Comparison of ENCODE assay signal across 13 cellular contexts in genomic region chr12:93812616-93813015, GRCh38.
DNase-seq lines count a peak whose midpoint lies in the region; ATAC-seq and TF ChIP-seq lines count a peak whose summit lies in the region.
"Had no signal": no experiment of that assay in that cellular context is flagged by ENCODE, and none has a peak within 500 bp of the region (broad histone marks: within the 10 kb centered on the region; RNA-seq: fewer than 3 reads in every experiment).

No MANE protein-coding gene starts in this region.

- H3K4me3 ChIP-seq in heart left ventricle, result no peak overlapping the region
- no peak overlapping the region for H3K4me3 ChIP-seq in osteoblast (ENCODE audit: insufficient read depth, low read length)
- H3K4me3 ChIP-seq in upper lobe of left lung, result no peak overlapping the region
- H3K4me3 ChIP-seq in WERI-Rb-1 (ENCODE audit: low read depth, low read length), result no peak overlapping the region

- H3K36me3 ChIP-seq in heart left ventricle (no peaks in the 10 kb centered on the region), osteoblast (ENCODE audit: insufficient read depth, low read length) (no peaks in the 10 kb centered on the region), upper lobe of left lung (no peaks in the 10 kb centered on the region), WERI-Rb-1 (no peaks in the 10 kb centered on the region)

- peaks cover 7 to 61% (median 38%) of the 10 kb centered on the region in 12 donors for H3K4me1 ChIP-seq in heart left ventricle
- peaks cover 51% of the 10 kb centered on the region for H3K4me1 ChIP-seq in osteoblast (ENCODE audit: insufficient read depth, low read length)
- H3K4me1 ChIP-seq in upper lobe of left lung, result peaks cover 31 to 39% (median 36%) of the 10 kb centered on the region in 4 donors

- no peaks in the 10 kb centered on the region for H3K9me3 ChIP-seq in heart left ventricle
- H3K9me3 ChIP-seq in osteoblast (ENCODE audit: low read depth, low read length), result no peaks in the 10 kb centered on the region
- H3K9me3 ChIP-seq in upper lobe of left lung, result no peaks in the 10 kb centered on the region
- no peaks in the 10 kb centered on the region for H3K9me3 ChIP-seq in WERI-Rb-1 (ENCODE audit: severe bottlenecking)

- H3K27ac ChIP-seq in heart left ventricle (peak overlapping the region; percentile 81 to 95 (median 88)), osteoblast (ENCODE audit: low read depth, low read length) (peak overlapping the region; percentile 93), upper lobe of left lung (peak overlapping the region; percentile 84 to 94 (median 87)), WERI-Rb-1 (no peak overlapping the region)

- TF ChIP-seq EP300 in upper lobe of left lung (IDR thresholded peaks at IDR 0.05), result no peak

- peak overlapping the region; percentile 3 for H3K4me2 ChIP-seq in osteoblast (ENCODE audit: insufficient read depth, low read length)

- intact Hi-C loops in heart left ventricle (cut with DNase I) (loop anchor here in 7 of 10 donors (5.0 to 10.0 kb wide), 9 partner anchors 35 to 262 kb away; partner anchors contain the start of genes CRADD (in 2 of the 7) and SOCS2 (in 1 of the 7)), Right ventricle myocardium inferior (cut with DNase I) (loop anchor here (5.0 kb wide), 2 partner anchors 135 to 240 kb away; partner anchors contain the start of genes CRADD and SOCS2)

- TF ChIP-seq CTCF in heart left ventricle (IDR thresholded peaks at IDR 0.05), result no peak
- TF ChIP-seq CTCF in osteoblast (IDR thresholded peaks at IDR 0.05; ENCODE audit: extremely low read depth, low read depth, low read length), result no peak
- TF ChIP-seq CTCF in upper lobe of left lung (IDR thresholded peaks at IDR 0.05), result no peak
- TF ChIP-seq CTCF in WERI-Rb-1 (IDR thresholded peaks at IDR 0.05; ENCODE audit: low read depth, low read length), result no peak

- TF ChIP-seq POLR2A in heart left ventricle (IDR thresholded peaks at IDR 0.05) (no peak), upper lobe of left lung (IDR thresholded peaks at IDR 0.05) (no peak)

- H4K20me1 ChIP-seq in osteoblast (ENCODE audit: insufficient read depth, low read length), result no peaks in the 10 kb centered on the region

- no peak for ATAC-seq in heart left ventricle
- no peak for ATAC-seq in Right ventricle myocardium inferior
- ATAC-seq in upper lobe of left lung (ENCODE audit: low FRiP score in 2 of 2), result no peak
- ATAC-seq in GM18867 (IDR thresholded peaks at IDR 0.05; ENCODE audit: unreplicated experiment), result no peak
- ATAC-seq: activated CD8-positive, alpha-beta T cell treated with anti-CD3 and anti-CD28 coated beads for 36 hours; activated T-cell treated with anti-CD3 and anti-CD28 coated beads, Interleukin-2, amount 50 U/mL, for 72 hours had no signal

- WGBS in heart left ventricle, 4 donors, result 68 to 76% (median 72%) methylated on average over 3 of the region's 3 CpGs
- whole genome bisulfite sequencing in upper lobe of left lung, 2 donors, result 79 to 91% methylated on average over 3 of the region's 3 CpGs

- H3K79me2 ChIP-seq in osteoblast (ENCODE audit: insufficient read depth, low read length), result peaks cover 3% of the 10 kb centered on the region

- DNase-seq in heart left ventricle, result no peak
- no peak for DNase-seq in Right ventricle myocardium inferior (ENCODE audit: missing footprints)
- DNase-seq in fibroblast of gingiva (ENCODE audit: low read depth), result peak; percentile 98
- peak; percentile 26 for DNase-seq in osteoblast (ENCODE audit: insufficient read length, low spot score, missing footprints)
- no peak for DNase-seq in upper lobe of left lung
- DNase-seq in WERI-Rb-1, result no peak
- no peak for DNase-seq in T1000 (lab: John Stamatoyannopoulos, UW)
- DNase-seq: activated CD8-positive, alpha-beta T cell treated with anti-CD3 and anti-CD28 coated beads for 36 hours; activated T-cell treated with anti-CD3 and anti-CD28 coated beads, Interleukin-2, amount 50 U/mL, for 72 hours; NCI-H2081 treated with DMSO at 0.1 percent for 48 hours; NCI-H524 treated with DMSO at 0.1 percent for 48 hours; OCI-M1 had no signal

- H2AFZ ChIP-seq in osteoblast (ENCODE audit: low read length), result no peak overlapping the region

- no peaks in the 10 kb centered on the region for H3K27me3 ChIP-seq in heart left ventricle
- no peaks in the 10 kb centered on the region for H3K27me3 ChIP-seq in osteoblast (ENCODE audit: insufficient read depth, low read length)
- no peaks in the 10 kb centered on the region for H3K27me3 ChIP-seq in upper lobe of left lung
- H3K27me3 ChIP-seq in WERI-Rb-1 (ENCODE audit: insufficient read depth, low read depth, severe bottlenecking), result no peaks in the 10 kb centered on the region

Comparison
In these comparisons a context has a peak if more than half of its experiments do, and no peak if none do; other contexts are left out.
1. DNase-seq: peak in fibroblast of gingiva (single experiment) and osteoblast (single experiment); none in heart left ventricle (0 of 5), Right ventricle myocardium inferior (single experiment), upper lobe of left lung (0 of 2), WERI-Rb-1 (single experiment) and T1000 (single experiment).